Comparison of ENCODE assay signal across 11 cellular contexts in the genomic region with DNA sequence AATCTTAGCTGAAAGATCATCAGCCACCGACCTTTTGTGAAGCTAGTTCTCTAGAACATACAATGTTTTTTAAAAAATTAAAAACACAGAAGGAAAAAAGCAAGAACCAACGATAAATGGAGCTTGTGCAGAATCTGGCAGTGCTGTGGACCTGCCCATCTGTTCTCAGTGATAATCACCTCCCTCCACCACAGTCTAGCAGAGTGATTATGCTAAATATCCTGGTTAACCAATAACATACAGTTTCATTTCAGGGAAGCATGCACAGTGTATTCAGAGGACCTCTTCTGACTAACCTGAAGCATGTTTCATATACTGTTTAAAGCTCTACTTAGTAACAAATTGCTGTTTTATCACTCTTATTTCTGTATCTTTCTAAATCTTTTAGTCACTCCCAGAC.
DNase-seq lines count a peak whose midpoint lies in the region; ATAC-seq, FAIRE-seq and TF ChIP-seq lines count a peak whose summit lies in the region.
"Had no signal": no experiment of that assay in that cellular context is flagged by ENCODE, and none has a peak within 500 bp of the region (broad histone marks: within the 10 kb centered on the region; RNA-seq: fewer than 3 reads in every experiment).

No MANE protein-coding gene starts in this region.

- H3K27me3 Mint-ChIP-seq in activated CD4-positive, alpha-beta T cell treated with anti-CD3 and anti-CD28 coated beads, Interleukin-2, amount 10 ng/mL, durations not matched to agents 24 days and 14 days: no peaks in the 10 kb centered on the region
- H3K27me3 Mint-ChIP-seq in chondrocyte (ENCODE audit: low read depth): peaks cover 10% of the 10 kb centered on the region

- H3K27me3 ChIP-seq in endocrine pancreas (ENCODE audit: control insufficient read depth, insufficient read depth, low read length): no peaks in the 10 kb centered on the region
- H3K27me3 ChIP-seq: upper lobe of right lung had no signal

- H3K27ac Mint-ChIP-seq in activated CD4-positive, alpha-beta T cell treated with anti-CD3 and anti-CD28 coated beads, Interleukin-2, amount 10 ng/mL, durations not matched to agents 24 days and 14 days: no peak overlapping the region
- H3K27ac Mint-ChIP-seq in chondrocyte (ENCODE audit: unreplicated experiment): no peak overlapping the region
- H3K27ac Mint-ChIP-seq: T-helper 1 cell treated with Interleukin-12 subunit alpha and Interleukin-12 subunit beta and Interleukin-4 antibody, amounts not matched to agents 30 μg/mL and 1 μg/mL, for 36 hours had no signal

- peak overlapping the region; percentile 26 for H3K9ac ChIP-seq in endocrine pancreas (ENCODE audit: control insufficient read depth, insufficient read depth, low read length)
- H3K9ac ChIP-seq: KMS-11 had no signal

- H3K36me3 Mint-ChIP-seq in activated CD4-positive, alpha-beta T cell treated with anti-CD3 and anti-CD28 coated beads, Interleukin-2, amount 10 ng/mL, durations not matched to agents 24 days and 14 days (ENCODE audit: low read depth): no peaks in the 10 kb centered on the region
- H3K36me3 Mint-ChIP-seq in chondrocyte (ENCODE audit: low read depth): no peaks in the 10 kb centered on the region

- DNase-seq in DMS 273 treated with DMSO at 0.1 percent for 48 hours (lab: John Stamatoyannopoulos, UW) (peak; percentile 81), HCEC 1CT (peak; percentile 17), NCI-H2081 (lab: John Stamatoyannopoulos, UW) (peak; percentile 66 to 91), frontal cortex (ENCODE audit: low spot score in 2 of 2) (no peak), chondrocyte (ENCODE audit: low spot score) (no peak)
- DNase-seq in activated CD4-positive, alpha-beta T cell treated with anti-CD3 and anti-CD28 coated beads, Interleukin-2, amount 10 ng/mL, durations not matched to agents 24 days and 14 days: no peak
- DNase-seq: upper lobe of right lung had no signal

- peaks cover 10% of the 10 kb centered on the region for H3K4me1 ChIP-seq in endocrine pancreas (ENCODE audit: control insufficient read depth, insufficient read depth, low read length)
- H3K4me1 ChIP-seq: upper lobe of right lung had no signal

- no peaks in the 10 kb centered on the region for H3K36me3 ChIP-seq in endocrine pancreas (ENCODE audit: control insufficient read depth, insufficient read depth, low read length)
- H3K36me3 ChIP-seq: upper lobe of right lung had no signal

- H3K4me3 ChIP-seq in endocrine pancreas (ENCODE audit: control insufficient read depth, insufficient read depth, low read length): peak overlapping the region; percentile 66
- H3K4me3 ChIP-seq: upper lobe of right lung had no signal

- intact Hi-C loops in activated CD4-positive, alpha-beta T cell treated with anti-CD3 and anti-CD28 coated beads, Interleukin-2, amount 10 ng/mL, durations not matched to agents 24 days and 14 days (cut with micrococcal nuclease): no loop called here

- no peaks in the 10 kb centered on the region for H3K9me3 ChIP-seq in endocrine pancreas (ENCODE audit: control insufficient read depth, low read length)
- H3K9me3 ChIP-seq: upper lobe of right lung had no signal

- no peaks in the 10 kb centered on the region for H3K4me1 Mint-ChIP-seq in activated CD4-positive, alpha-beta T cell treated with anti-CD3 and anti-CD28 coated beads, Interleukin-2, amount 10 ng/mL, durations not matched to agents 24 days and 14 days
- H3K4me1 Mint-ChIP-seq in chondrocyte (ENCODE audit: low read depth): no peaks in the 10 kb centered on the region

- FAIRE-seq in frontal cortex (lab: Jason Lieb, UNC): no peak

- ATAC-seq in GM21367 (IDR thresholded peaks at IDR 0.05; ENCODE audit: unreplicated experiment): no peak
- ATAC-seq: upper lobe of right lung had no signal

- TF ChIP-seq CTCF in chondrocyte (IDR thresholded peaks at IDR 0.05): no peak

- no peak overlapping the region for H3K4me3 Mint-ChIP-seq in activated CD4-positive, alpha-beta T cell treated with anti-CD3 and anti-CD28 coated beads, Interleukin-2, amount 10 ng/mL, durations not matched to agents 24 days and 14 days
- no peak overlapping the region for H3K4me3 Mint-ChIP-seq in chondrocyte (ENCODE audit: unreplicated experiment)
- H3K4me3 Mint-ChIP-seq: T-helper 1 cell treated with Interleukin-12 subunit alpha and Interleukin-12 subunit beta and Interleukin-4 antibody, amounts not matched to agents 30 μg/mL and 1 μg/mL, for 36 hours had no signal

- H3K9me3 Mint-ChIP-seq in activated CD4-positive, alpha-beta T cell treated with anti-CD3 and anti-CD28 coated beads, Interleukin-2, amount 10 ng/mL, durations not matched to agents 24 days and 14 days: no peaks in the 10 kb centered on the region
- H3K9me3 Mint-ChIP-seq in chondrocyte (ENCODE audit: low read depth): no peaks in the 10 kb centered on the region
- H3K9me3 Mint-ChIP-seq: T-helper 1 cell treated with Interleukin-12 subunit alpha and Interleukin-12 subunit beta and Interleukin-4 antibody, amounts not matched to agents 30 μg/mL and 1 μg/mL, for 36 hours had no signal

Comparison
In these comparisons a context has a peak if more than half of its experiments do, and no peak if none do; other contexts are left out.
1. DNase-seq: peak in DMS 273 treated with DMSO at 0.1 percent for 48 hours (single experiment), HCEC 1CT (single experiment) and NCI-H2081 (2 of 2); none in frontal cortex (0 of 2), activated CD4-positive, alpha-beta T cell treated with anti-CD3 and anti-CD28 coated beads, Interleukin-2, amount 10 ng/mL, durations not matched to agents 24 days and 14 days (single experiment) and chondrocyte (single experiment).